ENCODE assay signal across 24 cellular contexts in the genomic region with DNA sequence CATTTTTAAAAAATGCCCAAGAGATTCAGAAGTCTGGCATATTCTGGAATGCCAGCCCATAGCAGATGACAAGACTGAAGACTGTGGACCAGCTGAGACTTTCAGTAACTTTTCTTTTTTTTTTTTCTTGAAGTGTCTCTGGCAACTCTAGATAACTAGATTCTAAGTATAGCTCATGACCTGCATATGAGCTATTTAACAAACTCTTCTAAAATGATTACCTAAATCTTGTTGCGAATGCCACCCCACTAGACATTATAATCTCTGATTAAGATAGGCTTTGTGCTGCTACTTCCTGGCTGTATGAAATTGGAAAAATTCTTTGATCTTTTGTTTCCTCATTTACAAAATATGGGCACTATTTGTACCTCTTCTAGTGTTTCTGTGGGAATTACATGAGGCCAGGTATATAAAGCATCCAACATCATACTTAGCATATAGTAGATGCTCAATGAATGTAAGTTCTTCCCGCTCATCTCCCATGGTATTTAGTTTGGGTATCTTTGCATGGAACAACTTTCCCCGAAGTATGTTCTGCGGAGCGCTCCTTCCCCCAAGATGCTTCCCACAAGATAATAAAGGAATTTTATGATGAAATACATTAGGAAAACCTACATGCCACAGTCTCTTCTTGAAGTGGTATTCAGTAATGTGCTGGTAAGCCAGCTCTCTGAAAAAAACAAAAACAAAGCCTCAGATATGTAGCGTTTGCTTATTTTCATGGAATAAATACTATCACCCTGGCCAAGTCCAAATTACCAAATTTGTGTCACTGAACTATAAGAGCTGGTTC.
"Had no signal": no experiment of that assay in that cellular context is flagged by ENCODE, and none has a peak within 500 bp of the region (broad histone marks: within the 10 kb centered on the region; RNA-seq: fewer than 3 reads in every experiment).

No MANE protein-coding gene starts in this region.

- H3K27ac ChIP-seq: ascending aorta, PC-9, WERI-Rb-1 had no signal

- ATAC-seq: activated CD4-positive, CD25-positive, alpha-beta regulatory T cell treated with anti-CD3 and anti-CD28 coated beads, Interleukin-2, amount 50 U/mL, for 24 hours; activated CD8-positive, alpha-beta T cell treated with anti-CD3 and anti-CD28 coated beads, Interleukin-2, amount 10 ng/mL, durations not matched to agents 7 days and 5 days; K562; T-helper 17 cell had no signal

- H3K36me3 ChIP-seq: ascending aorta, WERI-Rb-1 had no signal

- H3K9me3 ChIP-seq: ascending aorta had no signal

- H3K27me3 ChIP-seq: ascending aorta had no signal

- DNase-seq: activated CD4-positive, alpha-beta T cell treated with anti-CD3 and anti-CD28 coated beads for 48 hours; activated CD4-positive, alpha-beta T cell treated with anti-CD3 and anti-CD28 coated beads, Interleukin-2, amount 50 U/mL, for 4 hours; activated CD8-positive, alpha-beta memory T cell treated with anti-CD3 and anti-CD28 coated beads, Interleukin-2, amount 50 U/mL, for 48 hours; activated CD8-positive, alpha-beta T cell treated with anti-CD3 and anti-CD28 coated beads, Interleukin-2, amount 10 ng/mL, durations not matched to agents 7 days and 5 days; activated naive CD4-positive, alpha-beta T cell treated with anti-CD3 and anti-CD28 coated beads, Interleukin-2, amount 50 U/mL, for 16 hours; activated naive CD8-positive, alpha-beta T cell treated with anti-CD3 and anti-CD28 coated beads, Interleukin-2, amount 10 ng/mL, durations not matched to agents 7 days and 5 days; activated T-cell treated with anti-CD3 and anti-CD28 coated beads, Interleukin-2, amount 50 U/mL, for 1 hour; amniotic stem cell; Karpas-422; MM.1S; NCI-H1105; NCI-H1436; NCI-H1694 treated with DMSO at 0.1 percent for 48 hours; NCI-H2081; NCI-H446; NCI-H524; PC-9; SIG-M5; T-helper 17 cell; T-helper 9 cell; WERI-Rb-1 had no signal

- H3K4me3 ChIP-seq: ascending aorta, K562, PC-9 had no signal
